Comparison of ENCODE assay signal across 26 cellular contexts in genomic region chr3:3392946-3393345, GRCh38.
A peak's percentile ranks its signal among the peaks of the same experiment; 100 is the strongest.
DNase-seq lines count a peak whose midpoint lies in the region; ATAC-seq, FAIRE-seq and TF ChIP-seq lines count a peak whose summit lies in the region.
"Had no signal": no experiment of that assay in that cellular context is flagged by ENCODE, and none has a peak within 500 bp of the region (broad histone marks: within the 10 kb centered on the region; RNA-seq: fewer than 3 reads in every experiment).

No MANE protein-coding gene starts in this region.

- H3K4me3 ChIP-seq in Caco-2 (ENCODE audit: low read depth, low read length) (no peak overlapping the region), H1 (ENCODE audit: extremely low read depth in 1 of 4, insufficient read depth in 2 of 4, low read depth in 3 of 4, low read length in 4 of 4) (no peak overlapping the region), neuronal stem cell (ENCODE audit: low read length in 2 of 2) (no peak overlapping the region)
- H3K4me3 ChIP-seq: A549; BLaER1 treated with 17β-estradiol and CSF1 and Interleukin-3, amounts not matched to agents 10 nM and 100 nM had no signal

- DNase-seq in Caco-2 (no peak), H1 (ENCODE audit: low read depth in 1 of 2, low spot score in 2 of 2) (no peak), neural crest cell (ENCODE audit: low read depth, low spot score) (no peak), neuronal stem cell (ENCODE audit: low spot score) (no peak), substantia nigra (lab: John Stamatoyannopoulos, UW) (no peak), RPMI8226 (no peak), NCI-H2171 treated with DMSO at 0.1 percent for 48 hours (lab: John Stamatoyannopoulos, UW) (no peak)
- DNase-seq: 8988T; ACHN; AML-193; BE2C; Calu3; CD4-positive, alpha-beta T cell; CD8-positive, alpha-beta memory T cell; DMS53; DMS79 treated with DMSO at 0.1 percent for 48 hours; GF-D8; GOT3; H7; HCEC 1CT had no signal

- H4K8ac ChIP-seq in H1 (ENCODE audit: extremely low read depth, insufficient read depth, low read length), result 0 out of 2 replicates have a peak overlapping the region, but pooled peaks have one; percentile 68
- H4K8ac ChIP-seq in neuronal stem cell (ENCODE audit: low read depth, low read length), result peak overlapping the region; percentile 66

- BruUV-seq in Caco-2 (replicated peaks; lab: Mats Ljungman, UMichigan), result no TSS peak

- no peak overlapping the region for H3K4me2 ChIP-seq in H1 (ENCODE audit: insufficient read depth in 1 of 2, low read depth in 2 of 2, low read length in 2 of 2)
- H3K4me2 ChIP-seq in neuronal stem cell (ENCODE audit: insufficient read depth, low read length, poor library complexity, severe bottlenecking), result no peak overlapping the region
- H3K4me2 ChIP-seq: A549; BLaER1 treated with 17β-estradiol and CSF1 and Interleukin-3, amounts not matched to agents 10 nM and 100 nM had no signal

- peaks cover 16% of the 10 kb centered on the region for H3K4me1 ChIP-seq in Caco-2
- no peaks in the 10 kb centered on the region; a peak in 2 of 7 replicates for H3K4me1 ChIP-seq in H1 (replicated peaks in 1 of 4; ENCODE audit: control insufficient read depth in 3 of 4, insufficient read depth in 4 of 4, low read length in 3 of 4)
- peaks cover 2 to 12% of the 10 kb centered on the region in 2 donors for H3K4me1 ChIP-seq in neuronal stem cell (ENCODE audit: control insufficient read depth in 2 of 2, insufficient read depth in 1 of 2, low read depth in 1 of 2, low read length in 2 of 2)
- H3K4me1 ChIP-seq: A549; BE2C; BLaER1 treated with 17β-estradiol and CSF1 and Interleukin-3, amounts not matched to agents 10 nM and 100 nM had no signal

- peak overlapping the region; percentile 34 for H3K14ac ChIP-seq in H1 (ENCODE audit: insufficient read length)
- H3K14ac ChIP-seq in neuronal stem cell (ENCODE audit: low read length), result no peak overlapping the region

- FAIRE-seq in H1 (lab: Jason Lieb, UNC), result no peak
- FAIRE-seq: A549, GM12891, GM18507 had no signal

- H3K56ac ChIP-seq in H1 (replicated peaks; ENCODE audit: insufficient read length, low read depth, low read length), result no peak overlapping the region

- H4K5ac ChIP-seq in H1 (ENCODE audit: insufficient read length, low read depth, low read length), result no peak overlapping the region

- H2BK5ac ChIP-seq in H1 (ENCODE audit: low read depth, low read length) (no peak overlapping the region), neuronal stem cell (ENCODE audit: low read length) (no peak overlapping the region)

- H3K4me1 Mint-ChIP-seq in Caco-2 (ENCODE audit: low read depth, unreplicated experiment), result peaks cover 8% of the 10 kb centered on the region
- peaks cover 8% of the 10 kb centered on the region for H3K4me1 Mint-ChIP-seq in neural crest cell
- H3K4me1 Mint-ChIP-seq: CD14-positive monocyte; CD8-positive, alpha-beta memory T cell had no signal

- H3K18ac ChIP-seq in H1 (ENCODE audit: extremely low read depth, low read length), result no peak overlapping the region; the same call in 1 of the 2 replicates
- H3K18ac ChIP-seq in neuronal stem cell (ENCODE audit: low read length), result peak overlapping the region; percentile 31

- H2BK15ac ChIP-seq in H1 (ENCODE audit: low read length) (no peak overlapping the region), neuronal stem cell (ENCODE audit: low read length) (peak overlapping the region; percentile 27)

- H2BK20ac ChIP-seq in H1 (ENCODE audit: low read length), result no peak overlapping the region

- WGBS in H1 (ENCODE audit: extremely low coverage in 1 of 2, insufficient coverage in 1 of 2, insufficient read length in 1 of 2, insufficient replicate concordance in 2 of 2, low coverage in 1 of 2, low lambda C conversion rate in 2 of 2, missing lambda C conversion rate in 1 of 2), 2 experiments, result 93% methylated on average over 1 of the region's 1 CpG; no CpG with 5 or more reads in 1 of the 2 experiments
- WGBS in neuronal stem cell (ENCODE audit: extremely low coverage in 2 of 2, insufficient read length in 2 of 2, insufficient replicate concordance in 1 of 2), 2 donors, result no CpG with 5 or more reads among the region's 1 CpG

- ATAC-seq in HG03432 (IDR thresholded peaks at IDR 0.05; ENCODE audit: unreplicated experiment), result no peak
- ATAC-seq: A549 had no signal

- H3K23ac ChIP-seq in H1 (ENCODE audit: insufficient read length) (no peak overlapping the region), neuronal stem cell (ENCODE audit: low read depth, low read length, poor library complexity) (peak overlapping the region; percentile 32)

- H3K9ac ChIP-seq in H1 (replicated peaks in 1 of 4; ENCODE audit: extremely low read depth in 1 of 4, low read depth in 3 of 4, low read length in 3 of 4), result no peak overlapping the region
- no peak overlapping the region for H3K9ac ChIP-seq in neuronal stem cell (ENCODE audit: low read depth, low read length, poor library complexity)
- H3K9ac ChIP-seq: BLaER1 treated with 17β-estradiol and CSF1 and Interleukin-3, amounts not matched to agents 10 nM and 100 nM had no signal

- no peak for TF ChIP-seq CTCF in Caco-2 (IDR thresholded peaks at IDR 0.05; ENCODE audit: insufficient read depth in 1 of 2, low read depth in 1 of 2, low read length in 1 of 2, severe bottlenecking in 1 of 2, unreplicated experiment in 1 of 2)
- TF ChIP-seq CTCF in H1 (IDR thresholded peaks at IDR 0.05; ENCODE audit: control extremely low read depth in 1 of 3, insufficient read depth in 1 of 3, low read depth in 1 of 3, low read length in 3 of 3), result no peak
- no peak for TF ChIP-seq CTCF in neural crest cell (conservative IDR thresholded peaks at IDR 0.05)

- H2BK120ac ChIP-seq in H1 (replicated peaks; ENCODE audit: low read depth, low read length) (no peak overlapping the region), neuronal stem cell (ENCODE audit: low read depth, low read length) (no peak overlapping the region)

- H3K36me3 ChIP-seq in Caco-2 (ENCODE audit: control insufficient read depth, insufficient read depth, low read length) (no peaks in the 10 kb centered on the region), H1 (ENCODE audit: control insufficient read depth in 2 of 4, insufficient read depth in 4 of 4, low read length in 3 of 4) (no peaks in the 10 kb centered on the region), neuronal stem cell (replicated peaks in 1 of 2; ENCODE audit: control insufficient read depth in 2 of 2, insufficient read depth in 2 of 2, low read length in 2 of 2) (no peaks in the 10 kb centered on the region)
- H3K36me3 ChIP-seq: BE2C; BLaER1 treated with 17β-estradiol and CSF1 and Interleukin-3, amounts not matched to agents 10 nM and 100 nM had no signal

- POLR2A ChIA-PET in Caco-2 (lab: Charles Lee), result no interaction called here
- POLR2A ChIA-PET in H1 (lab: Charles Lee; ENCODE audit: partially characterized antibody), result no interaction called here

- H2BK12ac ChIP-seq in H1 (ENCODE audit: low read depth, low read length) (no peak overlapping the region), neuronal stem cell (ENCODE audit: low read length) (no peak overlapping the region)

- H3K4me3 Mint-ChIP-seq in Caco-2 (ENCODE audit: unreplicated experiment), result no peak overlapping the region
- no peak overlapping the region for H3K4me3 Mint-ChIP-seq in neural crest cell
- H3K4me3 Mint-ChIP-seq: CD14-positive monocyte; CD4-positive, alpha-beta T cell; CD8-positive, alpha-beta memory T cell had no signal

- TF ChIP-seq RAD21 in H1 (IDR thresholded peaks at IDR 0.05 in 1 of 2, conservative IDR thresholded peaks at IDR 0.05 in 1 of 2; ENCODE audit: low read depth in 2 of 2, low read length in 2 of 2), result no peak

- H3K36me3 Mint-ChIP-seq in Caco-2 (ENCODE audit: insufficient read depth, unreplicated experiment) (no peaks in the 10 kb centered on the region), neural crest cell (ENCODE audit: low read depth) (no peaks in the 10 kb centered on the region)
- H3K36me3 Mint-ChIP-seq: CD14-positive monocyte; CD8-positive, alpha-beta memory T cell had no signal

- no peaks in the 10 kb centered on the region for H3K23me2 ChIP-seq in H1 (ENCODE audit: low read depth, low read length)

- no peaks in the 10 kb centered on the region for H3K79me2 ChIP-seq in H1 (ENCODE audit: control insufficient read depth in 1 of 2, insufficient read depth in 2 of 2, low read length in 2 of 2)

- CTCF ChIA-PET in Caco-2 (lab: Charles Lee), result no interaction called here
- CTCF ChIA-PET in H1 (lab: Charles Lee; ENCODE audit: partially characterized antibody), result interaction anchor here (0.5 to 1.1 kb wide), 2 partner anchors 98 to 409 kb away, joined by 3 to 4 read pairs; no protein-coding TSS in a partner anchor

- peak overlapping the region; percentile 68; the same call in 1 of the 2 replicates for H2AFZ ChIP-seq in H1 (ENCODE audit: low read length)
- H2AFZ ChIP-seq in neuronal stem cell (ENCODE audit: low read length), result peak overlapping the region; percentile 61

- peak overlapping the region; percentile 9 for H4K91ac ChIP-seq in H1 (replicated peaks; ENCODE audit: insufficient read length, low read length)
- H4K91ac ChIP-seq in neuronal stem cell (ENCODE audit: low read depth, low read length, poor library complexity), result no peak overlapping the region

- TF ChIP-seq EP300 in H1 (IDR thresholded peaks at IDR 0.05; ENCODE audit: borderline replicate concordance in 1 of 2, low read depth in 2 of 2, low read length in 2 of 2), result no peak

- H2AK5ac ChIP-seq in H1 (ENCODE audit: low read depth, low read length), result peak overlapping the region; percentile 65; the same call in 1 of the 2 replicates
- peak overlapping the region; percentile 23 for H2AK5ac ChIP-seq in neuronal stem cell (ENCODE audit: low read depth, low read length)

- H3K79me1 ChIP-seq in H1 (ENCODE audit: low read depth, low read length) (no peaks in the 10 kb centered on the region), neuronal stem cell (ENCODE audit: low read depth, low read length) (no peaks in the 10 kb centered on the region)

- no peaks in the 10 kb centered on the region for H4K20me1 ChIP-seq in H1 (replicated peaks in 1 of 2; ENCODE audit: control insufficient read depth in 1 of 2, insufficient read depth in 2 of 2, low read length in 2 of 2)
- H4K20me1 ChIP-seq: BLaER1 treated with 17β-estradiol and CSF1 and Interleukin-3, amounts not matched to agents 10 nM and 100 nM had no signal

- peaks cover 9% of the 10 kb centered on the region for H3K9me3 Mint-ChIP-seq in Caco-2 (ENCODE audit: unreplicated experiment)
- H3K9me3 Mint-ChIP-seq in neural crest cell, result peaks cover under 1% of the 10 kb centered on the region

- no peaks in the 10 kb centered on the region for H3K27me3 ChIP-seq in Caco-2 (replicated peaks; ENCODE audit: control insufficient read depth, insufficient read depth, low read length)
- no peaks in the 10 kb centered on the region for H3K27me3 ChIP-seq in H1 (replicated peaks in 1 of 4; ENCODE audit: control insufficient read depth in 3 of 4, extremely low read depth in 1 of 4, insufficient read depth in 3 of 4, low read length in 3 of 4)
- no peaks in the 10 kb centered on the region for H3K27me3 ChIP-seq in neuronal stem cell (ENCODE audit: control insufficient read depth in 3 of 3, insufficient read depth in 3 of 3, low read depth in 1 of 3, low read length in 3 of 3)
- H3K27me3 ChIP-seq: BE2C; BLaER1 treated with 17β-estradiol and CSF1 and Interleukin-3, amounts not matched to agents 10 nM and 100 nM had no signal

- intact Hi-C loops in Caco-2 (cut with micrococcal nuclease; ENCODE audit: unreplicated experiment), result no loop called here

- H3K27me3 Mint-ChIP-seq in Caco-2 (ENCODE audit: insufficient read depth, unreplicated experiment), result no peaks in the 10 kb centered on the region
- no peaks in the 10 kb centered on the region for H3K27me3 Mint-ChIP-seq in neural crest cell (ENCODE audit: low read depth)
- H3K27me3 Mint-ChIP-seq: CD4-positive, alpha-beta T cell; CD8-positive, alpha-beta memory T cell had no signal

- H3K4ac ChIP-seq in H1 (replicated peaks; ENCODE audit: insufficient read length, low read depth, low read length) (no peak overlapping the region), neuronal stem cell (ENCODE audit: low read length) (no peak overlapping the region)

- H3K9me3 ChIP-seq in Caco-2 (0 out of 2 replicates have a peak, but pooled peaks cover 7% of the 10 kb centered on the region), H1 (ENCODE audit: insufficient read depth in 2 of 2, low read depth in 1 of 2, low read length in 1 of 2) (no peaks in the 10 kb centered on the region), neuronal stem cell (replicated peaks in 1 of 2; ENCODE audit: control insufficient read depth in 2 of 2, insufficient read depth in 1 of 2, low read depth in 1 of 2, low read length in 2 of 2) (peaks cover 0 to 4% of the 10 kb centered on the region in 2 donors)
- H3K9me3 ChIP-seq: A549; BE2C; BLaER1 treated with 17β-estradiol and CSF1 and Interleukin-3, amounts not matched to agents 10 nM and 100 nM had no signal

- no peak overlapping the region for H3K27ac ChIP-seq in H1 (ENCODE audit: low read depth, low read length)
- H3K27ac ChIP-seq in neuronal stem cell (replicated peaks; ENCODE audit: low read length), result no peak overlapping the region
- H3K27ac ChIP-seq in substantia nigra (ENCODE audit: low read depth, low read length, poor library complexity, severe bottlenecking), result no peak overlapping the region
- H3K27ac ChIP-seq: A549; BLaER1 treated with 17β-estradiol and CSF1 and Interleukin-3, amounts not matched to agents 10 nM and 100 nM had no signal

- no peak for TF ChIP-seq POLR2A in H1 (IDR thresholded peaks at IDR 0.05; ENCODE audit: control extremely low read depth in 1 of 2, low read depth in 2 of 2, low read length in 2 of 2)

- H3K27ac Mint-ChIP-seq in Caco-2 (ENCODE audit: unreplicated experiment) (peak overlapping the region; percentile 13), neural crest cell (ENCODE audit: unreplicated experiment) (peak overlapping the region; percentile 2)
- H3K27ac Mint-ChIP-seq: CD14-positive monocyte; CD4-positive, alpha-beta T cell; CD8-positive, alpha-beta memory T cell had no signal
